Comparison of ENCODE assay signal across 1 cellular context in genomic region chr2:205197468-205198129, GRCh38.
TF ChIP-seq lines count a peak whose summit lies in the region.

No MANE protein-coding gene starts in this region.

TF ChIP-seq in SK-N-SH, 30 proteins besides CTCF, POLR2A, EP300 and RAD21 (continued from another document):
- TF ChIP-seq MAX (IDR thresholded peaks at IDR 0.05; ENCODE audit: low read depth) (no peak), USF2 (IDR thresholded peaks at IDR 0.05; ENCODE audit: borderline replicate concordance, low read depth, low read length) (no peak), TAF1 (IDR thresholded peaks at IDR 0.05; ENCODE audit: borderline replicate concordance, low read depth, low read length) (no peak), GATA2 (CRISPR knock-in tag; IDR thresholded peaks at IDR 0.05) (no peak), JUND (IDR thresholded peaks at IDR 0.05) (no peak), REST (IDR thresholded peaks at IDR 0.05; ENCODE audit: low read depth, low read length) (no peak), ELF1 (IDR thresholded peaks at IDR 0.05) (no peak), CHD2 (IDR thresholded peaks at IDR 0.05; ENCODE audit: low read length, partially characterized antibody) (no peak), RFX5 (IDR thresholded peaks at IDR 0.05; ENCODE audit: low read length) (no peak), RCOR1 (IDR thresholded peaks at IDR 0.05; ENCODE audit: low read length) (no peak), PBX3 (IDR thresholded peaks at IDR 0.05) (no peak), MEF2A (IDR thresholded peaks at IDR 0.05; ENCODE audit: borderline replicate concordance, low read depth) (no peak), SMC3 (IDR thresholded peaks at IDR 0.05; ENCODE audit: low read depth, low read length) (no peak), EZH2phosphoT487 (IDR thresholded peaks at IDR 0.05; ENCODE audit: borderline replicate concordance, low read depth) (no peak)
